In the genomic region with DNA sequence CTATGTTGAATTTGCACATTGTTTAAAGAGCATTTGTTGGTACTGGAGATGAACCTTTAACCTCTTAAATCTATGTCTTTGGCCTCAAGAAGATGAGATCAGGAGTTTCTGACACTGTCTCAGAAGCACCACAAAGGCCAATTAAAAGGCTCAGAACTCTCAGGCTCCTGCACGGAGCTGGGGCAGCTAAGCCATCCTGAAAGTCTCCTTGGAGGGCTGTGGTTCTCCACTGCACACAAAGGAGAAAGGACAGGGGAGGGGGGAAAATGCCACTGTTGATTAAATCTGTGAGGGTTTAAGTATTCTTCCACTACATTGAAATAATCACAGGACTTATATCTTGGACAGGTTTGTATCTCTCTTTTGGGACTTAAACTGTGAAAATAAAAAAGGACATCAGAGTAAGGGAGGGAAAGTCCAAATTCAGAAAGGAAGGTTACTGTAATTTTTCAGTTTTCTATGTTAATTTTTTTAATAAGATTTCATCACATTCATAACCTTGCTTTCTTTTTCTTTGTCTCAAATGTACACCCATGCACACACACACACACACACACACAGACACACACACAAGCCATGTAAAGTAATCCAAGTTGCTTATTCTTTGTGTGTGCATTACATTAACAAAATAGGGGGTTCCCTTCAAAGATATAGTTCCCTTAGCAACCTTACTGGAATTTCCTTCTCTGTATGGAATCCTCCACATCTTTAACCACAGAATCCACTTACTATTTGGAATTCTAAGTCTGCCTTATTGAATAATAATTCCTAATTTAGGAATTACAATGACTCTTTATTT, we compare ENCODE assay signal across 16 cellular contexts.
A peak's percentile ranks its signal among the peaks of the same experiment; 100 is the strongest.
DNase-seq lines count a peak whose midpoint lies in the region; ATAC-seq and TF ChIP-seq lines count a peak whose summit lies in the region.
"Had no signal": no experiment of that assay in that cellular context is flagged by ENCODE, and none has a peak within 500 bp of the region (broad histone marks: within the 10 kb centered on the region; RNA-seq: fewer than 3 reads in every experiment).

No MANE protein-coding gene starts in this region.

- H3K4me3 ChIP-seq in fibroblast of pulmonary artery (replicated peaks; ENCODE audit: low read depth, low read length) (no peak overlapping the region), coronary artery (no peak overlapping the region)
- H3K4me3 ChIP-seq: MG63 had no signal

- TF ChIP-seq CTCF in fibroblast of pulmonary artery (IDR thresholded peaks at IDR 0.05; ENCODE audit: low read length, missing control alignments) = no peak
- TF ChIP-seq CTCF in coronary artery (IDR thresholded peaks at IDR 0.05) = no peak

- peak; percentile 42 for ATAC-seq in GM18909 (IDR thresholded peaks at IDR 0.05; ENCODE audit: poor library complexity, unreplicated experiment)

- DNase-seq in NCI-H226 (peak; percentile 62), fibroblast of pulmonary artery (ENCODE audit: low read depth) (peak; percentile 61), retina (peak; percentile 56), DMS153 treated with DMSO at 0.1 percent for 48 hours (lab: John Stamatoyannopoulos, UW; ENCODE audit: unreplicated experiment) (no peak), coronary artery (ENCODE audit: low spot score) (no peak)
- no peak for DNase-seq in central memory CD4-positive, alpha-beta T cell
- DNase-seq: BE2C; CD8-positive, alpha-beta memory T cell; GOT3; MG63; NCI-H1105; NCI-H187; NCI-H446; NCI-H748 treated with DMSO at 0.1 percent for 48 hours had no signal

- no peak overlapping the region for H3K27ac ChIP-seq in coronary artery
- H3K27ac ChIP-seq: KMS-11 had no signal

Comparison
In these comparisons a context has a peak if more than half of its experiments do, and no peak if none do; other contexts are left out.
1. DNase-seq: peak in NCI-H226 (single experiment), fibroblast of pulmonary artery (single experiment) and retina (single experiment); none in central memory CD4-positive, alpha-beta T cell (single experiment), DMS153 treated with DMSO at 0.1 percent for 48 hours (single experiment) and coronary artery (single experiment).